Comparison of ENCODE assay signal across 1 cellular context in the genomic region with DNA sequence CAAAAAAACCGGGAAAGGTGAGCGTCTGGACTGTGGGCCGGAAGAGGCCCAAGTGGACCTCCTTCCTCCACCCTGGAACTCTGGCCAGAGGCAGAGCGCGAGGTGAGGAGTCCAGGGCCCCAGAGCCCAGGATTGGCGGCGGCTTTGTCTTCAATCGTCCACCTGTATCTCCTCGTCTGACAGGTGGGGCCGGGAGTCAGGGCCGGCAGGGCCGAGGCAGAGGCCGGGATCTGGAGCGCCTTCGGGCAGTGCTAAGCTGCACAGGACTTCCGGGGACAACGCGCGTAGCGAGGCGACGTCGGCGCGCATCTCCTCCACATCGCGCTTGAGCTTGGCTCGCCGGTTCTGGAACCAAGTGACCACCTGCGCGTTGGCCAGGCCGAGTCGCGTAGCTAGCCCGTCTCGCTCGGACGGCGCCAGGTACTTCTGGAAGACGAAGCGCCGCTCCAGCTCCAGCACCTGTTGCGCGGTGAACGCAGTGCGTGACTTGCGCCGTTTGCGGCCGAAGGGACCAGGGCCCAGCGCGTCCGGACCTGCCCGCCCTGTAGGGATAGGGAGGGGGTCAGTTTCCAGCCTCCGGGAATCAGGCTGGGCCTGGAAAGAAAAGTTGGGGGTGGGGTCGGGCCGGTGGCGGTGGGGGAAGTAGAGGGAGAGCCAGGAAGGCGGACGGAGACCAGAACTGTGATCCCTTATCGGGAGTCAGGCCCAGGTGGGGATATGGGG.
TF ChIP-seq lines count a peak whose summit lies in the region.

No MANE protein-coding gene starts in this region.

TF ChIP-seq in HepG2, 621 proteins besides CTCF, POLR2A, EP300 and RAD21 (continued from another document and continues in another):
- TF ChIP-seq, protein P1, sequence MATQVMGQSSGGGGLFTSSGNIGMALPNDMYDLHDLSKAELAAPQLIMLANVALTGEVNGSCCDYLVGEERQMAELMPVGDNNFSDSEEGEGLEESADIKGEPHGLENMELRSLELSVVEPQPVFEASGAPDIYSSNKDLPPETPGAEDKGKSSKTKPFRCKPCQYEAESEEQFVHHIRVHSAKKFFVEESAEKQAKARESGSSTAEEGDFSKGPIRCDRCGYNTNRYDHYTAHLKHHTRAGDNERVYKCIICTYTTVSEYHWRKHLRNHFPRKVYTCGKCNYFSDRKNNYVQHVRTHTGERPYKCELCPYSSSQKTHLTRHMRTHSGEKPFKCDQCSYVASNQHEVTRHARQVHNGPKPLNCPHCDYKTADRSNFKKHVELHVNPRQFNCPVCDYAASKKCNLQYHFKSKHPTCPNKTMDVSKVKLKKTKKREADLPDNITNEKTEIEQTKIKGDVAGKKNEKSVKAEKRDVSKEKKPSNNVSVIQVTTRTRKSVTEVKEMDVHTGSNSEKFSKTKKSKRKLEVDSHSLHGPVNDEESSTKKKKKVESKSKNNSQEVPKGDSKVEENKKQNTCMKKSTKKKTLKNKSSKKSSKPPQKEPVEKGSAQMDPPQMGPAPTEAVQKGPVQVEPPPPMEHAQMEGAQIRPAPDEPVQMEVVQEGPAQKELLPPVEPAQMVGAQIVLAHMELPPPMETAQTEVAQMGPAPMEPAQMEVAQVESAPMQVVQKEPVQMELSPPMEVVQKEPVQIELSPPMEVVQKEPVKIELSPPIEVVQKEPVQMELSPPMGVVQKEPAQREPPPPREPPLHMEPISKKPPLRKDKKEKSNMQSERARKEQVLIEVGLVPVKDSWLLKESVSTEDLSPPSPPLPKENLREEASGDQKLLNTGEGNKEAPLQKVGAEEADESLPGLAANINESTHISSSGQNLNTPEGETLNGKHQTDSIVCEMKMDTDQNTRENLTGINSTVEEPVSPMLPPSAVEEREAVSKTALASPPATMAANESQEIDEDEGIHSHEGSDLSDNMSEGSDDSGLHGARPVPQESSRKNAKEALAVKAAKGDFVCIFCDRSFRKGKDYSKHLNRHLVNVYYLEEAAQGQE (IDR thresholded peaks at IDR 0.05; ENCODE audit: borderline replicate concordance in 1 of 2, low read depth in 1 of 2, low read length in 2 of 2), result no peak
- TF ChIP-seq PHF20 (CRISPR knock-in tag; IDR thresholded peaks at IDR 0.05) (peak; percentile 32; the same call in 1 of the 2 replicates), NFRKB (IDR thresholded peaks at IDR 0.05) (no peak), ZNF136 (CRISPR knock-in tag; IDR thresholded peaks at IDR 0.05; ENCODE audit: low read depth) (no peak), ZBTB38 (CRISPR knock-in tag; IDR thresholded peaks at IDR 0.05) (peak; percentile 83; the same call in 1 of the 2 replicates), GZF1 (CRISPR knock-in tag; IDR thresholded peaks at IDR 0.05) (0 out of 2 replicates have a peak, but pooled peaks have one; percentile 39), ATF7 (IDR thresholded peaks at IDR 0.05) (no peak), ATF7 (CRISPR knock-in tag; IDR thresholded peaks at IDR 0.05) (no peak), ZNF768 (CRISPR knock-in tag; IDR thresholded peaks at IDR 0.05) (peak; percentile 52; the same call in 1 of the 2 replicates), ZNF160 (CRISPR knock-in tag; IDR thresholded peaks at IDR 0.05) (0 out of 2 replicates have a peak, but pooled peaks have one; percentile 37), ZNF616 (CRISPR knock-in tag; IDR thresholded peaks at IDR 0.05; ENCODE audit: low read depth) (0 out of 2 replicates have a peak, but pooled peaks have one; percentile 83), TARDBP (CRISPR knock-in tag; IDR thresholded peaks at IDR 0.05) (0 out of 2 replicates have a peak, but pooled peaks have one; percentile 36), ZNF883 (CRISPR knock-in tag; IDR thresholded peaks at IDR 0.05; ENCODE audit: not compliant biosample characterization) (no peak), TGIF2 (CRISPR knock-in tag; IDR thresholded peaks at IDR 0.05) (no peak; the same call in 1 of the 2 replicates), ZNF484 (CRISPR knock-in tag; IDR thresholded peaks at IDR 0.05; ENCODE audit: borderline replicate concordance, low read depth) (no peak), ZC3H13 (CRISPR knock-in tag; IDR thresholded peaks at IDR 0.05) (peak; percentile 69; the same call in 1 of the 2 replicates), ISL2 (CRISPR knock-in tag; IDR thresholded peaks at IDR 0.05) (0 out of 2 replicates have a peak, but pooled peaks have one; percentile 18), ZFYVE20 (CRISPR knock-in tag; IDR thresholded peaks at IDR 0.05; ENCODE audit: borderline replicate concordance, low read depth) (0 out of 2 replicates have a peak, but pooled peaks have one; percentile 51), TBL1XR1 (IDR thresholded peaks at IDR 0.05; ENCODE audit: borderline replicate concordance, low read length, partially characterized antibody) (no peak), HDAC2 (CRISPR knock-in tag; IDR thresholded peaks at IDR 0.05) (0 out of 2 replicates have a peak, but pooled peaks have one; percentile 23), ZNF326 (CRISPR knock-in tag; IDR thresholded peaks at IDR 0.05; ENCODE audit: borderline replicate concordance) (peak; percentile 61; the same call in 1 of the 2 replicates), NCOA1 (CRISPR knock-in tag; IDR thresholded peaks at IDR 0.05) (no peak; the same call in 1 of the 2 replicates), MEIS2 (CRISPR knock-in tag; IDR thresholded peaks at IDR 0.05) (no peak), NFE2L1 (CRISPR knock-in tag; IDR thresholded peaks at IDR 0.05; ENCODE audit: borderline replicate concordance) (0 out of 2 replicates have a peak, but pooled peaks have one; percentile 18), MEF2D (CRISPR knock-in tag; IDR thresholded peaks at IDR 0.05) (0 out of 2 replicates have a peak, but pooled peaks have one; percentile 22), ARID2 (CRISPR knock-in tag; IDR thresholded peaks at IDR 0.05; ENCODE audit: borderline replicate concordance) (peak; percentile 91), ZNF543 (CRISPR knock-in tag; IDR thresholded peaks at IDR 0.05) (0 out of 2 replicates have a peak, but pooled peaks have one; percentile 17), MXD4 (CRISPR knock-in tag; IDR thresholded peaks at IDR 0.05) (no peak), ZFY (CRISPR knock-in tag; IDR thresholded peaks at IDR 0.05) (peak; percentile 59; the same call in 1 of the 2 replicates), IKZF4 (CRISPR knock-in tag; IDR thresholded peaks at IDR 0.05; ENCODE audit: borderline replicate concordance, low read depth, not compliant biosample characterization) (no peak), ZNF839 (CRISPR knock-in tag; IDR thresholded peaks at IDR 0.05; ENCODE audit: borderline replicate concordance) (no peak), ZNF501 (CRISPR knock-in tag; IDR thresholded peaks at IDR 0.05) (peak; percentile 10; the same call in 1 of the 2 replicates), ZNF570 (CRISPR knock-in tag; IDR thresholded peaks at IDR 0.05; ENCODE audit: borderline replicate concordance) (no peak), ZNF282 (IDR thresholded peaks at IDR 0.05; ENCODE audit: partially characterized antibody) (no peak), CBX1 (IDR thresholded peaks at IDR 0.05; ENCODE audit: low read depth) (peak; percentile 46), TCF12 (IDR thresholded peaks at IDR 0.05) (no peak), TCF12 (CRISPR knock-in tag; IDR thresholded peaks at IDR 0.05) (no peak), ERF (CRISPR knock-in tag; IDR thresholded peaks at IDR 0.05) (0 out of 2 replicates have a peak, but pooled peaks have one; percentile 24), SIX4 (CRISPR knock-in tag; IDR thresholded peaks at IDR 0.05) (no peak), RORA (CRISPR knock-in tag; IDR thresholded peaks at IDR 0.05) (no peak), NR2F6 (IDR thresholded peaks at IDR 0.05) (no peak), NR2F6 (CRISPR knock-in tag; IDR thresholded peaks at IDR 0.05) (0 out of 2 replicates have a peak, but pooled peaks have one; percentile 17), ETV5 (CRISPR knock-in tag; IDR thresholded peaks at IDR 0.05; ENCODE audit: borderline replicate concordance) (peak; percentile 56; the same call in 1 of the 2 replicates), RBM39 (IDR thresholded peaks at IDR 0.05; ENCODE audit: low read depth, low read length, poor library complexity, severe bottlenecking) (peak; percentile 49), ZNF251 (CRISPR knock-in tag; IDR thresholded peaks at IDR 0.05) (peak; percentile 79; the same call in 1 of the 2 replicates)
- TF ChIP-seq, protein P2, sequence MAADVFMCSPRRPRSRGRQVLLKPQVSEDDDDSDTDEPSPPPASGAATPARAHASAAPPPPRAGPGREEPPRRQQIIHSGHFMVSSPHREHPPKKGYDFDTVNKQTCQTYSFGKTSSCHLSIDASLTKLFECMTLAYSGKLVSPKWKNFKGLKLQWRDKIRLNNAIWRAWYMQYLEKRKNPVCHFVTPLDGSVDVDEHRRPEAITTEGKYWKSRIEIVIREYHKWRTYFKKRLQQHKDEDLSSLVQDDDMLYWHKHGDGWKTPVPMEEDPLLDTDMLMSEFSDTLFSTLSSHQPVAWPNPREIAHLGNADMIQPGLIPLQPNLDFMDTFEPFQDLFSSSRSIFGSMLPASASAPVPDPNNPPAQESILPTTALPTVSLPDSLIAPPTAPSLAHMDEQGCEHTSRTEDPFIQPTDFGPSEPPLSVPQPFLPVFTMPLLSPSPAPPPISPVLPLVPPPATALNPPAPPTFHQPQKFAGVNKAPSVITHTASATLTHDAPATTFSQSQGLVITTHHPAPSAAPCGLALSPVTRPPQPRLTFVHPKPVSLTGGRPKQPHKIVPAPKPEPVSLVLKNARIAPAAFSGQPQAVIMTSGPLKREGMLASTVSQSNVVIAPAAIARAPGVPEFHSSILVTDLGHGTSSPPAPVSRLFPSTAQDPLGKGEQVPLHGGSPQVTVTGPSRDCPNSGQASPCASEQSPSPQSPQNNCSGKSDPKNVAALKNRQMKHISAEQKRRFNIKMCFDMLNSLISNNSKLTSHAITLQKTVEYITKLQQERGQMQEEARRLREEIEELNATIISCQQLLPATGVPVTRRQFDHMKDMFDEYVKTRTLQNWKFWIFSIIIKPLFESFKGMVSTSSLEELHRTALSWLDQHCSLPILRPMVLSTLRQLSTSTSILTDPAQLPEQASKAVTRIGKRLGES (CRISPR knock-in tag; IDR thresholded peaks at IDR 0.05; ENCODE audit: borderline replicate concordance), result no peak
- TF ChIP-seq, protein P3, sequence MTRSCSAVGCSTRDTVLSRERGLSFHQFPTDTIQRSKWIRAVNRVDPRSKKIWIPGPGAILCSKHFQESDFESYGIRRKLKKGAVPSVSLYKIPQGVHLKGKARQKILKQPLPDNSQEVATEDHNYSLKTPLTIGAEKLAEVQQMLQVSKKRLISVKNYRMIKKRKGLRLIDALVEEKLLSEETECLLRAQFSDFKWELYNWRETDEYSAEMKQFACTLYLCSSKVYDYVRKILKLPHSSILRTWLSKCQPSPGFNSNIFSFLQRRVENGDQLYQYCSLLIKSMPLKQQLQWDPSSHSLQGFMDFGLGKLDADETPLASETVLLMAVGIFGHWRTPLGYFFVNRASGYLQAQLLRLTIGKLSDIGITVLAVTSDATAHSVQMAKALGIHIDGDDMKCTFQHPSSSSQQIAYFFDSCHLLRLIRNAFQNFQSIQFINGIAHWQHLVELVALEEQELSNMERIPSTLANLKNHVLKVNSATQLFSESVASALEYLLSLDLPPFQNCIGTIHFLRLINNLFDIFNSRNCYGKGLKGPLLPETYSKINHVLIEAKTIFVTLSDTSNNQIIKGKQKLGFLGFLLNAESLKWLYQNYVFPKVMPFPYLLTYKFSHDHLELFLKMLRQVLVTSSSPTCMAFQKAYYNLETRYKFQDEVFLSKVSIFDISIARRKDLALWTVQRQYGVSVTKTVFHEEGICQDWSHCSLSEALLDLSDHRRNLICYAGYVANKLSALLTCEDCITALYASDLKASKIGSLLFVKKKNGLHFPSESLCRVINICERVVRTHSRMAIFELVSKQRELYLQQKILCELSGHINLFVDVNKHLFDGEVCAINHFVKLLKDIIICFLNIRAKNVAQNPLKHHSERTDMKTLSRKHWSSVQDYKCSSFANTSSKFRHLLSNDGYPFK (CRISPR knock-in tag; IDR thresholded peaks at IDR 0.05; ENCODE audit: borderline replicate concordance), result no peak
- TF ChIP-seq, protein P4, sequence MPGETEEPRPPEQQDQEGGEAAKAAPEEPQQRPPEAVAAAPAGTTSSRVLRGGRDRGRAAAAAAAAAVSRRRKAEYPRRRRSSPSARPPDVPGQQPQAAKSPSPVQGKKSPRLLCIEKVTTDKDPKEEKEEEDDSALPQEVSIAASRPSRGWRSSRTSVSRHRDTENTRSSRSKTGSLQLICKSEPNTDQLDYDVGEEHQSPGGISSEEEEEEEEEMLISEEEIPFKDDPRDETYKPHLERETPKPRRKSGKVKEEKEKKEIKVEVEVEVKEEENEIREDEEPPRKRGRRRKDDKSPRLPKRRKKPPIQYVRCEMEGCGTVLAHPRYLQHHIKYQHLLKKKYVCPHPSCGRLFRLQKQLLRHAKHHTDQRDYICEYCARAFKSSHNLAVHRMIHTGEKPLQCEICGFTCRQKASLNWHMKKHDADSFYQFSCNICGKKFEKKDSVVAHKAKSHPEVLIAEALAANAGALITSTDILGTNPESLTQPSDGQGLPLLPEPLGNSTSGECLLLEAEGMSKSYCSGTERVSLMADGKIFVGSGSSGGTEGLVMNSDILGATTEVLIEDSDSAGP (CRISPR knock-in tag; IDR thresholded peaks at IDR 0.05; ENCODE audit: borderline replicate concordance), result peak; percentile 54; the same call in 1 of the 2 replicates
- TF ChIP-seq, protein P5, sequence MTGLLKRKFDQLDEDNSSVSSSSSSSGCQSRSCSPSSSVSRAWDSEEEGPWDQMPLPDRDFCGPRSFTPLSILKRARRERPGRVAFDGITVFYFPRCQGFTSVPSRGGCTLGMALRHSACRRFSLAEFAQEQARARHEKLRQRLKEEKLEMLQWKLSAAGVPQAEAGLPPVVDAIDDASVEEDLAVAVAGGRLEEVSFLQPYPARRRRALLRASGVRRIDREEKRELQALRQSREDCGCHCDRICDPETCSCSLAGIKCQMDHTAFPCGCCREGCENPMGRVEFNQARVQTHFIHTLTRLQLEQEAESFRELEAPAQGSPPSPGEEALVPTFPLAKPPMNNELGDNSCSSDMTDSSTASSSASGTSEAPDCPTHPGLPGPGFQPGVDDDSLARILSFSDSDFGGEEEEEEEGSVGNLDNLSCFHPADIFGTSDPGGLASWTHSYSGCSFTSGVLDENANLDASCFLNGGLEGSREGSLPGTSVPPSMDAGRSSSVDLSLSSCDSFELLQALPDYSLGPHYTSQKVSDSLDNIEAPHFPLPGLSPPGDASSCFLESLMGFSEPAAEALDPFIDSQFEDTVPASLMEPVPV (CRISPR knock-in tag; IDR thresholded peaks at IDR 0.05), result peak; percentile 84; the same call in 1 of the 2 replicates
- TF ChIP-seq, protein P6, sequence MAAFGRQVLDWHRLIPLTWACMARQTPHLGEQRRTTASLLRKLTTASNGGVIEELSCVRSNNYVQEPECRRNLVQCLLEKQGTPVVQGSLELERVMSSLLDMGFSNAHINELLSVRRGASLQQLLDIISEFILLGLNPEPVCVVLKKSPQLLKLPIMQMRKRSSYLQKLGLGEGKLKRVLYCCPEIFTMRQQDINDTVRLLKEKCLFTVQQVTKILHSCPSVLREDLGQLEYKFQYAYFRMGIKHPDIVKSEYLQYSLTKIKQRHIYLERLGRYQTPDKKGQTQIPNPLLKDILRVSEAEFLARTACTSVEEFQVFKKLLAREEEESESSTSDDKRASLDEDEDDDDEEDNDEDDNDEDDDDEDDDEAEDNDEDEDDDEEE (CRISPR knock-in tag; IDR thresholded peaks at IDR 0.05), result 0 out of 2 replicates have a peak, but pooled peaks have one; percentile 48
- TF ChIP-seq, protein P7, sequence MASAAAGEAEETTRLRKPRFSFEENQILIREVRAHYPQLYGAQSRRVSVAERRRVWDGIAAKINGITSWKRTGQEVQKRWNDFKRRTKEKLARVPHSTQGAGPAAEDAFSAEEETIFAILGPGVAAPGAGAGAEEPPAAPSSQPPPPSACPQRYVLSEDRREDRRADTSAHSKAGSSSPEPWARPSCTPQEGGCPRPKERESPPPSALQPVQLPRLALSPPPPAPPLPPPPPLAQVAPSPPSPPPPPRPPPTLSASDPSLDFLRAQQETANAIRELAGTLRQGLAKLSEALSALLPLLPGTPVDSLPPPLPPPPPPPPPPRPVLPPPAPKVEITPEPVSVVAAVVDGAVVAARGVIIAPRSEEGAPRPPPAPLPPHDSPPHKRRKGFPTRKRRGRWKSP (CRISPR knock-in tag; IDR thresholded peaks at IDR 0.05), result peak; percentile 93
